13 cellular contexts compared by ENCODE assay signal in genomic region chr1:245742891-245743290, GRCh38.
DNase-seq lines count a peak whose midpoint lies in the region; ATAC-seq and TF ChIP-seq lines count a peak whose summit lies in the region.
"Had no signal": no experiment of that assay in that cellular context is flagged by ENCODE, and none has a peak within 500 bp of the region (broad histone marks: within the 10 kb centered on the region; RNA-seq: fewer than 3 reads in every experiment).

No MANE protein-coding gene starts in this region.

- H3K27me3 Mint-ChIP-seq in nephron progenitor cell (ENCODE audit: low read depth, poor library complexity) (peaks cover 7% of the 10 kb centered on the region), endothelial cell (ENCODE audit: unreplicated experiment) (no peaks in the 10 kb centered on the region)
- H3K27me3 Mint-ChIP-seq: activated CD4-positive, alpha-beta memory T cell treated with anti-CD3 and anti-CD28 coated beads, Interleukin-2, amount 10 ng/mL, durations not matched to agents 7 days and 5 days; activated T-helper 17 cell treated with anti-CD3 and anti-CD28 coated beads, Interleukin-2, amount 50 U/mL, for 72 hours had no signal

- H3K9me3 Mint-ChIP-seq in nephron progenitor cell = peaks cover 35% of the 10 kb centered on the region
- H3K9me3 Mint-ChIP-seq in endothelial cell (ENCODE audit: unreplicated experiment) = no peaks in the 10 kb centered on the region

- DNase-seq in AG20443 (ENCODE audit: low spot score) = peak; percentile 49
- peak; percentile 27 for DNase-seq in NCI-H2107 treated with DMSO at 0.1 percent for 48 hours (lab: John Stamatoyannopoulos, UW; ENCODE audit: unreplicated experiment)
- DNase-seq in cerebellar cortex (ENCODE audit: low spot score) = peak; percentile 15
- DNase-seq in nephron progenitor cell = peak; percentile 50
- no peak for DNase-seq in endothelial cell (ENCODE audit: low spot score)
- DNase-seq: activated CD4-positive, alpha-beta memory T cell treated with anti-CD3 and anti-CD28 coated beads, Interleukin-2, amount 10 ng/mL, durations not matched to agents 7 days and 5 days; aorta; H7; NCI-H2081 had no signal

- H3K36me3 Mint-ChIP-seq in nephron progenitor cell (ENCODE audit: low read depth) = peaks cover 28% of the 10 kb centered on the region
- H3K36me3 Mint-ChIP-seq in endothelial cell (ENCODE audit: low read depth, unreplicated experiment) = no peaks in the 10 kb centered on the region

- peaks cover 26% of the 10 kb centered on the region for H3K4me1 Mint-ChIP-seq in nephron progenitor cell
- no peaks in the 10 kb centered on the region for H3K4me1 Mint-ChIP-seq in endothelial cell (ENCODE audit: unreplicated experiment)
- H3K4me1 Mint-ChIP-seq: activated CD4-positive, alpha-beta memory T cell treated with anti-CD3 and anti-CD28 coated beads, Interleukin-2, amount 10 ng/mL, durations not matched to agents 7 days and 5 days; activated T-helper 17 cell treated with anti-CD3 and anti-CD28 coated beads, Interleukin-2, amount 50 U/mL, for 72 hours had no signal

- peak overlapping the region; percentile 30 for H3K4me3 Mint-ChIP-seq in nephron progenitor cell
- no peak overlapping the region for H3K4me3 Mint-ChIP-seq in endothelial cell (ENCODE audit: unreplicated experiment)
- H3K4me3 Mint-ChIP-seq: activated CD4-positive, alpha-beta memory T cell treated with anti-CD3 and anti-CD28 coated beads, Interleukin-2, amount 10 ng/mL, durations not matched to agents 7 days and 5 days; activated T-helper 17 cell treated with anti-CD3 and anti-CD28 coated beads, Interleukin-2, amount 50 U/mL, for 72 hours had no signal

- TF ChIP-seq CTCF in nephron progenitor cell (IDR thresholded peaks at IDR 0.05) (no peak), endothelial cell (IDR thresholded peaks at IDR 0.05; ENCODE audit: unreplicated experiment) (no peak)

- H3K27ac Mint-ChIP-seq in nephron progenitor cell (peak overlapping the region; percentile 48), endothelial cell (ENCODE audit: unreplicated experiment) (no peak overlapping the region)
- H3K27ac Mint-ChIP-seq: activated CD4-positive, alpha-beta memory T cell treated with anti-CD3 and anti-CD28 coated beads, Interleukin-2, amount 10 ng/mL, durations not matched to agents 7 days and 5 days; activated T-helper 17 cell treated with anti-CD3 and anti-CD28 coated beads, Interleukin-2, amount 50 U/mL, for 72 hours had no signal

- ATAC-seq in HG03342 (IDR thresholded peaks at IDR 0.05; ENCODE audit: unreplicated experiment) (no peak), GM18498 (IDR thresholded peaks at IDR 0.05; ENCODE audit: unreplicated experiment) (no peak), GM18909 (IDR thresholded peaks at IDR 0.05; ENCODE audit: poor library complexity, unreplicated experiment) (no peak)
- ATAC-seq: activated T-helper 17 cell treated with anti-CD3 and anti-CD28 coated beads, Interleukin-2, amount 50 U/mL, for 72 hours had no signal
